1 cellular context compared by ENCODE assay signal in the genomic region with DNA sequence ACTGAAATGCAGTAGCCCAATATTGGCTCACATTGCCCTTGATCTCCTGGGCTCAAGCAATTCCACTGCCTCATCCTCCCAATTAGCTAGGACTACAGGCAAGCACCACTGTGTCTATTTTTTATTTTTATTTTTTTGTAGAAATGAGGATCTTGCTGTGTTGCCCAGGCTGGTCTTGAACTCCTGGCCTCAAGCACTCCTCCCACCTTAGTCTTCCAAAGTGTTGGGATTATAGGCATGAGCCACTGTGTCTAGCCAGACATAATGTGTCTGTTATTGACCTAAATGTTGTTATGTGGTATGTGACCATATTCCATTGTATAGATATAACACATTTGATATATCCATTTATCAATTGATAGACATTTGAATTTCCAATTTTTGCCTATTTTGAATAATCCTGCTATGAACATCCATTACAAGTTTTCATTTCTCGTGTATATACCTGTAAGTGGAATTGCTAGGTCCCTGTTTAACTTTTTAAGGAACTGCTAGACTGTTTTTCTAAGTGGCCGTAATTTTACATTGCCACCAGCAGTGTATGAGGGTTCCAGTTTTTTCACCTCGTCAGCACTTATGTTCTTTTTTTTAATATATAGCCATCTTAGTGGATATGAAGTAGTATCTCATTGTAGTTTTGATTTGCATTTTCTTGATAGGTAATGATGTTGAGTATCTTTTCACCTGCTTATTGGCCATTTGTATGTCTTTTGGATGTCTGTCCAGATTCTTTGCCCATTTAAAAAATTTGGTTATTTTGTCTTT.
A peak's percentile ranks its signal among the peaks of the same experiment; 100 is the strongest.
TF ChIP-seq lines count a peak whose summit lies in the region.

No MANE protein-coding gene starts in this region.

TF ChIP-seq in K562, 482 proteins besides CTCF, POLR2A, EP300 and RAD21:
- TF ChIP-seq MAFK (IDR thresholded peaks at IDR 0.05; ENCODE audit: low read length) = peak; percentile 91
- TF ChIP-seq ARNT (IDR thresholded peaks at IDR 0.05) = no peak
- TF ChIP-seq RBM25 (IDR thresholded peaks at IDR 0.05; ENCODE audit: low read depth, low read length, severe bottlenecking) = peak; percentile 47
- peak; percentile 92 for TF ChIP-seq MAFF (IDR thresholded peaks at IDR 0.05; ENCODE audit: low read length)
- peak; percentile 92 for TF ChIP-seq MAFG (tag; conservative IDR thresholded peaks at IDR 0.05)
- TF ChIP-seq C11orf30 (IDR thresholded peaks at IDR 0.05; ENCODE audit: low read depth) = peak; percentile 94
- no peak for TF ChIP-seq ZNF639 (CRISPR knock-in tag; conservative IDR thresholded peaks at IDR 0.05 in 1 of 2, IDR thresholded peaks at IDR 0.05 in 1 of 2)
- peak; percentile 96 for TF ChIP-seq ZNF121 (CRISPR knock-in tag; conservative IDR thresholded peaks at IDR 0.05)
- TF ChIP-seq ZNF316 (IDR thresholded peaks at IDR 0.05) = peak; percentile 98
- no peak for TF ChIP-seq ELF2 (CRISPR knock-in tag; IDR thresholded peaks at IDR 0.05)
